ENCODE assay signal across 9 cellular contexts in the genomic region with DNA sequence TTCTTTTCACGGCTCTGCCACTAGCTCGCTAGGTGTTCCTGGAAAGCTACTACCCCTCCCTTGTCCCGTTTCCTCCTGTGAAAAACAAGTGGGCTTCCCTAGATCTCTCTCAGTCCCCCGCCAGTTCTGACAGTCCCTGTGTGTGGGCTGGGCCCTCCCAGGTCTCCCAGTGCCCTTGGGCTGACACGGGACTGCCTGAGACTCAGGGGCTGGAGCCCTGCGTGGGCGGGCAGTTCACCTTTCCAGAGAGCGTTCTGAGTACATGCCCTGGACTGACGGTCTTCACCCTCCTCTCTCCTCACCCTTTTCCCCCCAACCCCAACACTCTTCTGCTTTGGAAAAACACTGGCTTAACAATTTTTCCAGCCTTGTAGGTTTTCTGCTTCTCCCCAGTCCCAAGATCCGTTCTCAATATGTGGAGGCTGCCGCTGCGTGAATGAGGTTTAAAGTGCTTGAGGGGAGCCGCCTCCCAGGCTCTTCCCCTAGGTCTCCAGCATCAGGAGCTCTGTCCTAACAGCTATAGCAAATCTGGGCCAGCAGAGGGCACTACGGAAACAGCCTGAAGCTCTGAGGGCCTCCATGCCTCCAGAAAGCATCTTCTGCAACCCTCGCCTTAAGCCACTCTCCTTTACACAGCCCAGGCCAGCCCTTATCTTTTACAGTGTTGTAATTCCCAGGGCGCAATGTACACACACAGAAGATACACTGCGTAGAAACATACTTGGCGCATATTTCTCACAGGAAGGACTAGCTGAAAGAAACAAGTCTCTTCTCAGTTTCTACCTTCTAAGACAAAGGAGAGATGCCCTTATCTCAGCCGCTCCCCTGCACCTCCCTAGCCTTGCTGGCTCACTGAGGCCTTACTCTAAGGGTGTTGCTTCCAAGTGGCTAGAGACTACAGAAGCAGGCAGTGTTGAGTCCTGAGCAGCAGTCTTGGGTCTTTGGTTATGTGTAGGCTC. TPM values are rescaled to one million over a fixed set of nuclear protein-coding genes. Genes with fewer than 3 reads are reported as not detected.
DNase-seq lines count a peak whose midpoint lies in the region; ATAC-seq and TF ChIP-seq lines count a peak whose summit lies in the region.
"Had no signal": no experiment of that assay in that cellular context is flagged by ENCODE, and none has a peak within 500 bp of the region (broad histone marks: within the 10 kb centered on the region; RNA-seq: fewer than 3 reads in every experiment).

No MANE protein-coding gene starts in this region.

- TF ChIP-seq POLR2A in breast epithelium (IDR thresholded peaks at IDR 0.05) = no peak

- H3K27ac Mint-ChIP-seq in MCF 10A (ENCODE audit: low read depth, unreplicated experiment) = no peak overlapping the region
- H3K27ac Mint-ChIP-seq in activated CD8-positive, alpha-beta T cell treated with anti-CD3 and anti-CD28 coated beads, Interleukin-2, amount 10 ng/mL, durations not matched to agents 7 days and 5 days = no peak overlapping the region

- no peaks in the 10 kb centered on the region for H3K9me3 ChIP-seq in breast epithelium

- no peaks in the 10 kb centered on the region for H3K4me1 ChIP-seq in breast epithelium

- intact Hi-C loops in MCF 10A (cut with micrococcal nuclease) = no loop called here
- intact Hi-C loops in breast epithelium (cut with DNase I; ENCODE audit: low total_unique reads) = no loop called here

- no peaks in the 10 kb centered on the region for H3K36me3 ChIP-seq in breast epithelium

- H3K9me3 Mint-ChIP-seq in MCF 10A (ENCODE audit: unreplicated experiment) = no peaks in the 10 kb centered on the region
- no peaks in the 10 kb centered on the region for H3K9me3 Mint-ChIP-seq in activated CD8-positive, alpha-beta T cell treated with anti-CD3 and anti-CD28 coated beads, Interleukin-2, amount 10 ng/mL, durations not matched to agents 7 days and 5 days (ENCODE audit: insufficient read depth)

- no peak overlapping the region for H3K4me3 ChIP-seq in breast epithelium

- H3K4me1 Mint-ChIP-seq in MCF 10A (ENCODE audit: insufficient read depth, unreplicated experiment) = no peaks in the 10 kb centered on the region
- H3K4me1 Mint-ChIP-seq in activated CD8-positive, alpha-beta T cell treated with anti-CD3 and anti-CD28 coated beads, Interleukin-2, amount 10 ng/mL, durations not matched to agents 7 days and 5 days (ENCODE audit: low read depth) = no peaks in the 10 kb centered on the region

- no peak overlapping the region for H3K4me3 Mint-ChIP-seq in MCF 10A (ENCODE audit: unreplicated experiment)
- H3K4me3 Mint-ChIP-seq in activated CD8-positive, alpha-beta T cell treated with anti-CD3 and anti-CD28 coated beads, Interleukin-2, amount 10 ng/mL, durations not matched to agents 7 days and 5 days = no peak overlapping the region

- TF ChIP-seq CTCF in MCF 10A (IDR thresholded peaks at IDR 0.05; ENCODE audit: unreplicated experiment) (peak; percentile 31), breast epithelium (IDR thresholded peaks at IDR 0.05) (peak in 1 of 3 donors; percentile 15)

- ATAC-seq in HG02763 (IDR thresholded peaks at IDR 0.05; ENCODE audit: unreplicated experiment) = peak; percentile 59
- peak; percentile 81 for ATAC-seq in activated CD8-positive, alpha-beta T cell treated with anti-CD3 and anti-CD28 coated beads, Interleukin-2, amount 10 ng/mL, durations not matched to agents 7 days and 5 days
- ATAC-seq: left colon had no signal

- H3K27ac ChIP-seq in breast epithelium = peak overlapping the region in 1 of 2 donors; percentile 20

- no peaks in the 10 kb centered on the region for H3K36me3 Mint-ChIP-seq in MCF 10A (ENCODE audit: insufficient read depth, unreplicated experiment)
- H3K36me3 Mint-ChIP-seq in activated CD8-positive, alpha-beta T cell treated with anti-CD3 and anti-CD28 coated beads, Interleukin-2, amount 10 ng/mL, durations not matched to agents 7 days and 5 days (ENCODE audit: low read depth) = no peaks in the 10 kb centered on the region

- no TSS peak for BruUV-seq in MCF 10A (replicated peaks; lab: Mats Ljungman, UMichigan)

- POLR2A ChIA-PET in MCF 10A (lab: Yijun Ruan, JAX) = interaction anchor here (0.6 kb wide), 1 partner anchor 56 kb away, joined by 3 read pairs; no protein-coding TSS in a partner anchor
- POLR2A ChIA-PET in activated CD8-positive, alpha-beta T cell treated with anti-CD3 and anti-CD28 coated beads, Interleukin-2, amount 10 ng/mL, durations not matched to agents 7 days and 5 days (lab: Charles Lee) = no interaction called here

- H3K27me3 ChIP-seq in breast epithelium = no peaks in the 10 kb centered on the region

- CTCF ChIA-PET in MCF 10A (lab: Yijun Ruan, JAX) = interaction anchor here (0.6 to 1.7 kb wide), 10 partner anchors 22 to 144 kb away, joined by 3 to 6 read pairs (median 3); no protein-coding TSS in a partner anchor
- CTCF ChIA-PET in activated CD8-positive, alpha-beta T cell treated with anti-CD3 and anti-CD28 coated beads, Interleukin-2, amount 10 ng/mL, durations not matched to agents 7 days and 5 days (lab: Charles Lee) = interaction anchor here (0.8 to 2.5 kb wide), 20 partner anchors 9 to 419 kb away, joined by 3 to 13 read pairs (median 4); no protein-coding TSS in a partner anchor

- DNase-seq in MCF 10A (ENCODE audit: unreplicated experiment) = peak; percentile 57
- no peak for DNase-seq in breast epithelium (ENCODE audit: low spot score in 2 of 2)
- peak; percentile 52 for DNase-seq in NCI-H2227 (lab: John Stamatoyannopoulos, UW; ENCODE audit: unreplicated experiment)
- DNase-seq in activated CD8-positive, alpha-beta T cell treated with anti-CD3 and anti-CD28 coated beads, Interleukin-2, amount 10 ng/mL, durations not matched to agents 7 days and 5 days = peak; percentile 63
- peak; percentile 40 for DNase-seq in glomerular visceral epithelial cell (ENCODE audit: extremely low spot score)
- DNase-seq in stimulated activated CD4-positive, alpha-beta T cell treated with anti-CD3 and anti-CD28 coated beads, Interleukin-4, amount 100 ng/mL, for 24 hours = peak; percentile 55
- DNase-seq in hypothalamus (lab: John Stamatoyannopoulos, UW) = no peak

- peaks cover 58% of the 10 kb centered on the region for H3K27me3 Mint-ChIP-seq in MCF 10A (ENCODE audit: insufficient read depth, unreplicated experiment)
- H3K27me3 Mint-ChIP-seq in activated CD8-positive, alpha-beta T cell treated with anti-CD3 and anti-CD28 coated beads, Interleukin-2, amount 10 ng/mL, durations not matched to agents 7 days and 5 days (ENCODE audit: low read depth) = peaks cover 12% of the 10 kb centered on the region

RNA-seq across cellular contexts. Expression of a gene that starts 10.4 kb away (rescaled TPM):
- not detected in 2 replicates for total RNA-seq in MCF 10A (2022)
- total RNA-seq in breast epithelium = not detected
- not detected for total RNA-seq in activated CD8-positive, alpha-beta T cell treated with anti-CD3 and anti-CD28 coated beads, Interleukin-2, amount 10 ng/mL, durations not matched to agents 7 days and 5 days
- total RNA-seq: left colon had no signal

RNA-seq across cellular contexts. Expression of a gene that starts 23.9 kb away (rescaled TPM):
- total RNA-seq in MCF 10A (2022) (not detected in 2 replicates), breast epithelium (not detected)
- not detected for total RNA-seq in activated CD8-positive, alpha-beta T cell treated with anti-CD3 and anti-CD28 coated beads, Interleukin-2, amount 10 ng/mL, durations not matched to agents 7 days and 5 days
- total RNA-seq: left colon had no signal

Comparison
In these comparisons a context has a peak if more than half of its experiments do, and no peak if none do; other contexts are left out.
1. DNase-seq: peak in MCF 10A (single experiment), NCI-H2227 (single experiment), activated CD8-positive, alpha-beta T cell treated with anti-CD3 and anti-CD28 coated beads, Interleukin-2, amount 10 ng/mL, durations not matched to agents 7 days and 5 days (single experiment), glomerular visceral epithelial cell (single experiment) and stimulated activated CD4-positive, alpha-beta T cell treated with anti-CD3 and anti-CD28 coated beads, Interleukin-4, amount 100 ng/mL, for 24 hours (single experiment); none in breast epithelium (0 of 2) and hypothalamus (0 of 51).